Comparison of ENCODE assay signal across 23 cellular contexts in genomic region chr7:157760004-157760730, GRCh38.
A peak's percentile ranks its signal among the peaks of the same experiment; 100 is the strongest.
DNase-seq lines count a peak whose midpoint lies in the region; ATAC-seq, FAIRE-seq and TF ChIP-seq lines count a peak whose summit lies in the region.
"Had no signal": no experiment of that assay in that cellular context is flagged by ENCODE, and none has a peak within 500 bp of the region (broad histone marks: within the 10 kb centered on the region; RNA-seq: fewer than 3 reads in every experiment).

No MANE protein-coding gene starts in this region.

- POLR2A ChIA-PET in CD8-positive, alpha-beta T cell (lab: Charles Lee), result no interaction called here
- POLR2A ChIA-PET in HCT116 (lab: Charles Lee), result no interaction called here
- POLR2A ChIA-PET in PC-3 (lab: Charles Lee; ENCODE audit: unreplicated experiment), result no interaction called here

- CTCF ChIA-PET in CD8-positive, alpha-beta T cell (lab: Charles Lee), result no interaction called here
- CTCF ChIA-PET in HCT116 (lab: Charles Lee) (no interaction called here), PC-3 (lab: Charles Lee) (interaction anchor here (0.6 kb wide), 1 partner anchor 114 kb away, joined by 3 read pairs; no protein-coding TSS in a partner anchor)

- no peaks in the 10 kb centered on the region for H3K36me3 Mint-ChIP-seq in CD8-positive, alpha-beta T cell
- H3K36me3 Mint-ChIP-seq: activated CD8-positive, alpha-beta memory T cell treated with anti-CD3 and anti-CD28 coated beads, Interleukin-2, amount 10 ng/mL, durations not matched to agents 7 days and 5 days; stimulated activated effector memory CD8-positive, alpha-beta T cell treated with anti-CD3 and anti-CD28 coated beads, Interleukin-12 subunit alpha, Interleukin-12 subunit beta, amount 100 ng/mL, for 72 hours; T-cell had no signal

- RAD21 ChIA-PET in HCT116 (lab: Charles Lee; ENCODE audit: low non-redundant PET in 1 of 2, low total read pairs in 2 of 2, uncharacterized antibody in 2 of 2, unreplicated experiment in 2 of 2), result no interaction called here

- H3K79me2 ChIP-seq in HCT116 (ENCODE audit: insufficient read depth, low read length), result no peaks in the 10 kb centered on the region
- H3K79me2 ChIP-seq in PC-3 (ENCODE audit: low read length), result no peaks in the 10 kb centered on the region
- H3K79me2 ChIP-seq: hepatocyte had no signal

- H3K27ac ChIP-seq in CD8-positive, alpha-beta T cell (ENCODE audit: low read depth, low read length), result no peak overlapping the region
- no peak overlapping the region for H3K27ac ChIP-seq in HCT116 (ENCODE audit: low read depth, low read length)
- H3K27ac ChIP-seq in PC-3 (ENCODE audit: low read length), result no peak overlapping the region
- H3K27ac ChIP-seq in kidney (ENCODE audit: low read depth in 2 of 2, low read length in 2 of 2), result no peak overlapping the region
- no peak overlapping the region for H3K27ac ChIP-seq in psoas muscle
- H3K27ac ChIP-seq: hepatocyte had no signal

- no peak overlapping the region for H3K4me3 Mint-ChIP-seq in CD8-positive, alpha-beta T cell
- H3K4me3 Mint-ChIP-seq: activated CD8-positive, alpha-beta memory T cell treated with anti-CD3 and anti-CD28 coated beads, Interleukin-2, amount 10 ng/mL, durations not matched to agents 7 days and 5 days; HFFc6; memory B cell; natural killer cell treated with Interleukin-12 subunit alpha and Interleukin-12 subunit beta and Interleukin-15 and Interleukin-18, amount 100 ng/mL, for 72 hours; stimulated activated effector memory CD8-positive, alpha-beta T cell treated with anti-CD3 and anti-CD28 coated beads, Interleukin-12 subunit alpha, Interleukin-12 subunit beta, amount 100 ng/mL, for 72 hours; T-cell had no signal

- peaks cover 11% of the 10 kb centered on the region for H3K27me3 Mint-ChIP-seq in CD8-positive, alpha-beta T cell (ENCODE audit: low read depth)
- H3K27me3 Mint-ChIP-seq: activated CD8-positive, alpha-beta memory T cell treated with anti-CD3 and anti-CD28 coated beads, Interleukin-2, amount 10 ng/mL, durations not matched to agents 7 days and 5 days; memory B cell had no signal

- no peak for FAIRE-seq in kidney (lab: Jason Lieb, UNC)
- FAIRE-seq: GM18507 had no signal

- no peaks in the 10 kb centered on the region for H3K4me1 ChIP-seq in CD8-positive, alpha-beta T cell (ENCODE audit: insufficient read depth, low read length)
- H3K4me1 ChIP-seq in HCT116 (ENCODE audit: control insufficient read depth in 1 of 2, insufficient read depth in 2 of 2, low read length in 2 of 2), result no peaks in the 10 kb centered on the region
- no peaks in the 10 kb centered on the region for H3K4me1 ChIP-seq in PC-3 (ENCODE audit: insufficient read depth, low read length)
- H3K4me1 ChIP-seq in kidney (ENCODE audit: control insufficient read depth in 1 of 2, insufficient read depth in 1 of 2, low read depth in 1 of 2, low read length in 2 of 2), result no peaks in the 10 kb centered on the region
- no peaks in the 10 kb centered on the region for H3K4me1 ChIP-seq in psoas muscle

- peaks cover 6% of the 10 kb centered on the region for H3K9me3 Mint-ChIP-seq in CD8-positive, alpha-beta T cell

- peak; percentile 73 for ATAC-seq in CD8-positive, alpha-beta T cell
- ATAC-seq in HCT116, result peak; percentile 70
- peak; percentile 62; the same call in 1 of the 2 replicates for ATAC-seq in PC-3
- ATAC-seq in psoas muscle, result no peak
- ATAC-seq in HG02759 (IDR thresholded peaks at IDR 0.05; ENCODE audit: unreplicated experiment), result no peak
- ATAC-seq: activated CD8-positive, alpha-beta memory T cell treated with anti-CD3 and anti-CD28 coated beads, Interleukin-2, amount 10 ng/mL, durations not matched to agents 7 days and 5 days; stimulated activated effector memory CD8-positive, alpha-beta T cell treated with anti-CD3 and anti-CD28 coated beads, Interleukin-12 subunit alpha, Interleukin-12 subunit beta, amount 100 ng/mL, for 72 hours had no signal

- H3K4me3 ChIP-seq in CD8-positive, alpha-beta T cell (ENCODE audit: low read depth, low read length), result no peak overlapping the region
- H3K4me3 ChIP-seq in HCT116 (replicated peaks in 1 of 2; ENCODE audit: low read depth in 1 of 2, low read length in 2 of 2) (no peak overlapping the region), PC-3 (ENCODE audit: low read length) (no peak overlapping the region), kidney (ENCODE audit: low read length in 2 of 2) (no peak overlapping the region), psoas muscle (no peak overlapping the region)
- H3K4me3 ChIP-seq: hepatocyte had no signal

- no peak overlapping the region for H3K27ac Mint-ChIP-seq in CD8-positive, alpha-beta T cell
- H3K27ac Mint-ChIP-seq: activated CD8-positive, alpha-beta memory T cell treated with anti-CD3 and anti-CD28 coated beads, Interleukin-2, amount 10 ng/mL, durations not matched to agents 7 days and 5 days; activated T-helper 2 cell treated with anti-CD3 and anti-CD28 coated beads, Interferon-gamma antibody, Interleukin-2, Interleukin-4, amounts not matched to agents 10 μg/mL and 5 μg/mL and 100 μg/mL, durations not matched to agents 14 hours and 24 hours and 36 hours; HFFc6; memory B cell; natural killer cell treated with Interleukin-12 subunit alpha and Interleukin-12 subunit beta and Interleukin-15 and Interleukin-18, amount 100 ng/mL, for 72 hours; stimulated activated effector memory CD8-positive, alpha-beta T cell treated with anti-CD3 and anti-CD28 coated beads, Interleukin-12 subunit alpha, Interleukin-12 subunit beta, amount 100 ng/mL, for 72 hours; T-cell had no signal

- no peaks in the 10 kb centered on the region for H3K27me3 ChIP-seq in CD8-positive, alpha-beta T cell (ENCODE audit: insufficient read depth, low read length)
- no peaks in the 10 kb centered on the region for H3K27me3 ChIP-seq in HCT116 (ENCODE audit: insufficient read depth, low read length)
- no peaks in the 10 kb centered on the region for H3K27me3 ChIP-seq in PC-3 (ENCODE audit: low read length)
- peaks cover 0 to 3% (median 2%) of the 10 kb centered on the region in 3 donors for H3K27me3 ChIP-seq in psoas muscle (ENCODE audit: insufficient read depth in 3 of 3, low read length in 2 of 3)
- H3K27me3 ChIP-seq: hepatocyte had no signal

- no peaks in the 10 kb centered on the region for H4K20me1 ChIP-seq in HCT116 (ENCODE audit: insufficient read depth)
- H4K20me1 ChIP-seq in PC-3 (ENCODE audit: low read length), result no peaks in the 10 kb centered on the region

- no peak for DNase-seq in CD8-positive, alpha-beta T cell
- DNase-seq in HCT116 (ENCODE audit: low read depth, low spot score) (peak; percentile 6), PC-3 (no peak), kidney (peak; percentile 35), psoas muscle (no peak), DMS53 (lab: John Stamatoyannopoulos, UW) (no peak)
- DNase-seq: activated CD8-positive, alpha-beta memory T cell treated with anti-CD3 and anti-CD28 coated beads, Interleukin-2, amount 10 ng/mL, durations not matched to agents 7 days and 5 days; AML-193; central memory CD4-positive, alpha-beta T cell; effector memory CD4-positive, alpha-beta T cell; HFFc6; islet precursor cell; NCI-H1105 treated with DMSO at 0.1 percent for 48 hours; NCI-H2171; NCI-H774 had no signal

- no peaks in the 10 kb centered on the region for H3F3A ChIP-seq in PC-3 (ENCODE audit: low read length, unreplicated experiment)

- no peaks in the 10 kb centered on the region for H3K9me3 ChIP-seq in CD8-positive, alpha-beta T cell (ENCODE audit: low read length)
- H3K9me3 ChIP-seq in HCT116 (ENCODE audit: control insufficient read depth in 1 of 2, insufficient read depth in 1 of 2, low read depth in 1 of 2, low read length in 2 of 2) (peaks cover 0 to under 1% of the 10 kb centered on the region in 2 experiments; a peak in 1 of 4 replicates), PC-3 (ENCODE audit: low read length) (no peaks in the 10 kb centered on the region), kidney (ENCODE audit: control insufficient read depth in 1 of 2, low read length in 2 of 2) (no peaks in the 10 kb centered on the region), psoas muscle (no peaks in the 10 kb centered on the region)

- peaks cover 7% of the 10 kb centered on the region for H3K4me1 Mint-ChIP-seq in CD8-positive, alpha-beta T cell (ENCODE audit: low read depth)
- H3K4me1 Mint-ChIP-seq: memory B cell had no signal

- WGBS in psoas muscle, 3 donors, result 60 to 64% (median 62%) methylated on average over 17 of the region's 17 CpGs

- H3K9ac ChIP-seq in HCT116 (ENCODE audit: low read length) (no peak overlapping the region), PC-3 (ENCODE audit: low read length) (no peak overlapping the region), kidney (ENCODE audit: low read length in 2 of 2) (no peak overlapping the region)

- BruUV-seq in HCT116 (replicated peaks; lab: Mats Ljungman, UMichigan) (no TSS peak), PC-3 (replicated peaks; lab: Mats Ljungman, UMichigan) (no TSS peak)

- no peak for TF ChIP-seq CTCF in CD8-positive, alpha-beta T cell (IDR thresholded peaks at IDR 0.05)
- TF ChIP-seq CTCF in HCT116 (IDR thresholded peaks at IDR 0.05 in 2 of 3, conservative IDR thresholded peaks at IDR 0.05 in 1 of 3; ENCODE audit: borderline replicate concordance in 1 of 3, insufficient read depth in 1 of 3, low read depth in 2 of 3, low read length in 2 of 3) (peak; percentile 13 to 87 (median 32); a peak in 5 of 6 replicates), PC-3 (conservative IDR thresholded peaks at IDR 0.05; ENCODE audit: low read depth, low read length) (peak; percentile 35; the same call in 1 of the 2 replicates), kidney (IDR thresholded peaks at IDR 0.05; ENCODE audit: borderline replicate concordance, extremely low read depth, insufficient read depth) (no peak), psoas muscle (IDR thresholded peaks at IDR 0.05) (no peak)

- intact Hi-C loops in CD8-positive, alpha-beta T cell (cut with DNase I, micrococcal nuclease), result no loop called here
- intact Hi-C loops in HCT116 (cut with micrococcal nuclease), result no loop called here
- intact Hi-C loops in PC-3 (cut with micrococcal nuclease), result no loop called here
- intact Hi-C loops in kidney (cut with DNase I), result no loop called here
- intact Hi-C loops in psoas muscle (cut with DNase I), result no loop called here

- H2AFZ ChIP-seq in HCT116 (ENCODE audit: low read depth, low read length, poor library complexity, severe bottlenecking) (no peak overlapping the region), PC-3 (ENCODE audit: low read length) (no peak overlapping the region)
- H2AFZ ChIP-seq: hepatocyte had no signal

- H3K9me2 ChIP-seq in HCT116 (ENCODE audit: insufficient read depth) (no peaks in the 10 kb centered on the region), PC-3 (replicated peaks; ENCODE audit: low read length) (no peaks in the 10 kb centered on the region)

- no peak for TF ChIP-seq POLR2A in HCT116 (IDR thresholded peaks at IDR 0.05; ENCODE audit: borderline replicate concordance, extremely low read depth, insufficient read depth, insufficient read length)

- no peak overlapping the region for H3K4me2 ChIP-seq in HCT116 (ENCODE audit: low read length)
- H3K4me2 ChIP-seq in PC-3 (ENCODE audit: low read length), result no peak overlapping the region
- H3K4me2 ChIP-seq: hepatocyte had no signal

- no peaks in the 10 kb centered on the region for H3K36me3 ChIP-seq in CD8-positive, alpha-beta T cell (ENCODE audit: insufficient read depth, low read length)
- H3K36me3 ChIP-seq in HCT116 (ENCODE audit: control insufficient read depth in 1 of 2, insufficient read depth in 2 of 2, low read length in 2 of 2) (no peaks in the 10 kb centered on the region), PC-3 (ENCODE audit: low read depth, low read length) (no peaks in the 10 kb centered on the region), kidney (ENCODE audit: control insufficient read depth in 1 of 2, insufficient read depth in 2 of 2, low read length in 2 of 2) (no peaks in the 10 kb centered on the region), psoas muscle (ENCODE audit: insufficient read depth in 1 of 2, low read depth in 1 of 2) (no peaks in the 10 kb centered on the region)

- TF ChIP-seq RAD21 in HCT116 (IDR thresholded peaks at IDR 0.05; ENCODE audit: low read depth), result peak; percentile 70

Comparison
In these comparisons a context has a peak if more than half of its experiments do, and no peak if none do; other contexts are left out.
1. ATAC-seq: peak in CD8-positive, alpha-beta T cell (single experiment), HCT116 (single experiment) and PC-3 (single experiment); none in psoas muscle (0 of 4) and HG02759 (single experiment).
2. DNase-seq: peak in HCT116 (single experiment) and kidney (single experiment); none in CD8-positive, alpha-beta T cell (0 of 7), PC-3 (single experiment), psoas muscle (0 of 2) and DMS53 (single experiment).
3. CTCF ChIP-seq: peak in HCT116 (3 of 3) and PC-3 (single experiment); none in CD8-positive, alpha-beta T cell (single experiment), kidney (single experiment) and psoas muscle (single experiment).